ENCODE assay signal across 2 cellular contexts in the genomic region with DNA sequence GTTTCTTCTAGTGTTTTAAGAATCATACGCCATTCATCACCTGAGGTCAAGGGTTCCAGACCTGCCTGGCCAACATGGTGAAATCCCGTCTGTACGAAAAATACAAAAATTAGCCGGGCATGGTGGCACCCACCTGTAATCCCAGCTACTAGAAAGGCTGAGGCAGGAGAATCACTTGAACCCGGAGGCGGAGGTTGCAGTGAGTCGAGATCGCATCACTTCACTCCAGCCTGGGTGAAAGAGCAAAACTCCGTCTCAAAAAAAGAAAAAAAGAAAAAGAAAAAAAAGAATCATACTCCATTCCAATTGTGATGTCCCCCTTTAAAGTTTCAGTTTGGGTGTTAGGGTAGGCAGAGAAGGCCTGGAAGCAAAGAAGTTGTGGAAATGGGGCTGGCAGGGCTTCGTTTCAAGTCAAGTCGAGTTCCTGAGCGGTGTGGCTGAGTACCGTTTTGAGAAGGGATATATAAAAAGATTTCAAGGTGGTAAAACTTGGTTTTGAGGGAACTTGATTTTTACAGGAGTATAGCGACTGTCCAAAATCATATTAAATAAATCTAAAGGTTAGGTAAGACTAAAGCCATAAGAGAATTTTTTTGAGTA.
TF ChIP-seq lines count a peak whose summit lies in the region.

No MANE protein-coding gene starts in this region.

TF ChIP-seq in HEK293, 187 proteins besides CTCF, POLR2A, EP300 and RAD21:
- TF ChIP-seq ZBTB49 (tag by site-specific recombination; IDR thresholded peaks at IDR 0.05; ENCODE audit: low read depth) (no peak), EGR2 (tag by site-specific recombination; IDR thresholded peaks at IDR 0.05; ENCODE audit: low read depth) (peak; percentile 27; the same call in 1 of the 2 replicates), ZNF221 (tag by site-specific recombination; IDR thresholded peaks at IDR 0.05; ENCODE audit: borderline replicate concordance) (no peak), REPIN1 (tag by site-specific recombination; IDR thresholded peaks at IDR 0.05; ENCODE audit: low read depth) (no peak)

TF ChIP-seq in K562, 482 proteins besides CTCF, POLR2A, EP300 and RAD21 (continues in another document):
- TF ChIP-seq, protein P1, sequence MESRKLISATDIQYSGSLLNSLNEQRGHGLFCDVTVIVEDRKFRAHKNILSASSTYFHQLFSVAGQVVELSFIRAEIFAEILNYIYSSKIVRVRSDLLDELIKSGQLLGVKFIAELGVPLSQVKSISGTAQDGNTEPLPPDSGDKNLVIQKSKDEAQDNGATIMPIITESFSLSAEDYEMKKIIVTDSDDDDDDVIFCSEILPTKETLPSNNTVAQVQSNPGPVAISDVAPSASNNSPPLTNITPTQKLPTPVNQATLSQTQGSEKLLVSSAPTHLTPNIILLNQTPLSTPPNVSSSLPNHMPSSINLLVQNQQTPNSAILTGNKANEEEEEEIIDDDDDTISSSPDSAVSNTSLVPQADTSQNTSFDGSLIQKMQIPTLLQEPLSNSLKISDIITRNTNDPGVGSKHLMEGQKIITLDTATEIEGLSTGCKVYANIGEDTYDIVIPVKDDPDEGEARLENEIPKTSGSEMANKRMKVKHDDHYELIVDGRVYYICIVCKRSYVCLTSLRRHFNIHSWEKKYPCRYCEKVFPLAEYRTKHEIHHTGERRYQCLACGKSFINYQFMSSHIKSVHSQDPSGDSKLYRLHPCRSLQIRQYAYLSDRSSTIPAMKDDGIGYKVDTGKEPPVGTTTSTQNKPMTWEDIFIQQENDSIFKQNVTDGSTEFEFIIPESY (CRISPR knock-in tag; IDR thresholded peaks at IDR 0.05): no peak
- TF ChIP-seq BACH1 (tag; IDR thresholded peaks at IDR 0.05) (no peak), TSC22D4 (tag; IDR thresholded peaks at IDR 0.05) (no peak), RB1 (IDR thresholded peaks at IDR 0.05; ENCODE audit: low read depth) (no peak), HDGF (IDR thresholded peaks at IDR 0.05) (peak; percentile 76; the same call in 1 of the 2 replicates), KAT2B (IDR thresholded peaks at IDR 0.05; ENCODE audit: low read depth, low read length) (no peak), TBP (optimal IDR thresholded peaks at IDR 0.05; ENCODE audit: low read depth, low read length) (no peak), NR3C1 (CRISPR knock-in tag; IDR thresholded peaks at IDR 0.05) (no peak), SMARCC2 (IDR thresholded peaks at IDR 0.05; ENCODE audit: low read depth) (no peak), ZNF780A (CRISPR knock-in tag; IDR thresholded peaks at IDR 0.05) (no peak), ZBTB34 (CRISPR knock-in tag; IDR thresholded peaks at IDR 0.05) (no peak), ZNF311 (CRISPR knock-in tag; IDR thresholded peaks at IDR 0.05) (no peak), MTA2 (IDR thresholded peaks at IDR 0.05; ENCODE audit: low read depth) (no peak), CEBPB (tag; IDR thresholded peaks at IDR 0.05) (no peak), ZNF253 (CRISPR knock-in tag; conservative IDR thresholded peaks at IDR 0.05) (no peak), PHF20 (IDR thresholded peaks at IDR 0.05; ENCODE audit: partially characterized antibody) (peak; percentile 38), BCL6 (CRISPR knock-in tag; IDR thresholded peaks at IDR 0.05) (no peak), ZNF133 (CRISPR knock-in tag; IDR thresholded peaks at IDR 0.05) (no peak), EGR1 (conservative IDR thresholded peaks at IDR 0.05) (peak; percentile 18; the same call in 1 of the 2 replicates), GMEB1 (CRISPR knock-in tag; IDR thresholded peaks at IDR 0.05) (no peak), YBX1 (IDR thresholded peaks at IDR 0.05) (no peak), ZBTB8A (IDR thresholded peaks at IDR 0.05; ENCODE audit: partially characterized antibody) (no peak), SAP30 (IDR thresholded peaks at IDR 0.05; ENCODE audit: borderline replicate concordance, insufficient read depth, low read depth, low read length, poor library complexity, severe bottlenecking) (no peak), ZNF583 (CRISPR knock-in tag; IDR thresholded peaks at IDR 0.05) (no peak), RFX5 (IDR thresholded peaks at IDR 0.05; ENCODE audit: low read depth, low read length) (no peak), BRCA1 (IDR thresholded peaks at IDR 0.05) (no peak), BRCA1 (CRISPR knock-in tag; IDR thresholded peaks at IDR 0.05) (no peak), TCF3 (CRISPR knock-in tag; IDR thresholded peaks at IDR 0.05) (0 out of 2 replicates have a peak, but pooled peaks have one; percentile 0), PCBP2 (IDR thresholded peaks at IDR 0.05; ENCODE audit: low read depth, low read length, poor library complexity, severe bottlenecking) (no peak), MTA3 (IDR thresholded peaks at IDR 0.05; ENCODE audit: borderline replicate concordance) (0 out of 2 replicates have a peak, but pooled peaks have one; percentile 28), ARHGAP35 (IDR thresholded peaks at IDR 0.05; ENCODE audit: partially characterized antibody) (no peak), CC2D1A (IDR thresholded peaks at IDR 0.05) (0 out of 2 replicates have a peak, but pooled peaks have one; percentile 13)
- TF ChIP-seq, protein P2, sequence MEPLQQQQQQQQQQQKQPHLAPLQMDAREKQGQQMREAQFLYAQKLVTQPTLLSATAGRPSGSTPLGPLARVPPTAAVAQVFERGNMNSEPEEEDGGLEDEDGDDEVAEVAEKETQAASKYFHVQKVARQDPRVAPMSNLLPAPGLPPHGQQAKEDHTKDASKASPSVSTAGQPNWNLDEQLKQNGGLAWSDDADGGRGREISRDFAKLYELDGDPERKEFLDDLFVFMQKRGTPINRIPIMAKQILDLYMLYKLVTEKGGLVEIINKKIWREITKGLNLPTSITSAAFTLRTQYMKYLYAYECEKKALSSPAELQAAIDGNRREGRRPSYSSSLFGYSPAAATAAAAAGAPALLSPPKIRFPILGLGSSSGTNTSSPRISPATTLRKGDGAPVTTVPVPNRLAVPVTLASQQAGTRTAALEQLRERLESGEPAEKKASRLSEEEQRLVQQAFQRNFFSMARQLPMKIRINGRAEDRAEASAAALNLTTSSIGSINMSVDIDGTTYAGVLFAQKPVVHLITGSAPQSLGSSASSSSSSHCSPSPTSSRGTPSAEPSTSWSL (CRISPR knock-in tag; IDR thresholded peaks at IDR 0.05; ENCODE audit: borderline replicate concordance): no peak
- TF ChIP-seq, protein P3, sequence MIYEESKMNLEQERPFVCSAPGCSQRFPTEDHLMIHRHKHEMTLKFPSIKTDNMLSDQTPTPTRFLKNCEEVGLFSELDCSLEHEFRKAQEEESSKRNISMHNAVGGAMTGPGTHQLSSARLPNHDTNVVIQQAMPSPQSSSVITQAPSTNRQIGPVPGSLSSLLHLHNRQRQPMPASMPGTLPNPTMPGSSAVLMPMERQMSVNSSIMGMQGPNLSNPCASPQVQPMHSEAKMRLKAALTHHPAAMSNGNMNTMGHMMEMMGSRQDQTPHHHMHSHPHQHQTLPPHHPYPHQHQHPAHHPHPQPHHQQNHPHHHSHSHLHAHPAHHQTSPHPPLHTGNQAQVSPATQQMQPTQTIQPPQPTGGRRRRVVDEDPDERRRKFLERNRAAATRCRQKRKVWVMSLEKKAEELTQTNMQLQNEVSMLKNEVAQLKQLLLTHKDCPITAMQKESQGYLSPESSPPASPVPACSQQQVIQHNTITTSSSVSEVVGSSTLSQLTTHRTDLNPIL (CRISPR knock-in tag; IDR thresholded peaks at IDR 0.05): no peak
- TF ChIP-seq, protein P4, sequence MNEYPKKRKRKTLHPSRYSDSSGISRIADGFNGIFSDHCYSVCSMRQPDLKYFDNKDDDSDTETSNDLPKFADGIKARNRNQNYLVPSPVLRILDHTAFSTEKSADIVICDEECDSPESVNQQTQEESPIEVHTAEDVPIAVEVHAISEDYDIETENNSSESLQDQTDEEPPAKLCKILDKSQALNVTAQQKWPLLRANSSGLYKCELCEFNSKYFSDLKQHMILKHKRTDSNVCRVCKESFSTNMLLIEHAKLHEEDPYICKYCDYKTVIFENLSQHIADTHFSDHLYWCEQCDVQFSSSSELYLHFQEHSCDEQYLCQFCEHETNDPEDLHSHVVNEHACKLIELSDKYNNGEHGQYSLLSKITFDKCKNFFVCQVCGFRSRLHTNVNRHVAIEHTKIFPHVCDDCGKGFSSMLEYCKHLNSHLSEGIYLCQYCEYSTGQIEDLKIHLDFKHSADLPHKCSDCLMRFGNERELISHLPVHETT (CRISPR knock-in tag; conservative IDR thresholded peaks at IDR 0.05 in 1 of 2, IDR thresholded peaks at IDR 0.05 in 1 of 2): 0 out of 4 replicates have a peak, but pooled peaks of 1 of the 2 experiments have one; percentile 1
- TF ChIP-seq, protein P5, sequence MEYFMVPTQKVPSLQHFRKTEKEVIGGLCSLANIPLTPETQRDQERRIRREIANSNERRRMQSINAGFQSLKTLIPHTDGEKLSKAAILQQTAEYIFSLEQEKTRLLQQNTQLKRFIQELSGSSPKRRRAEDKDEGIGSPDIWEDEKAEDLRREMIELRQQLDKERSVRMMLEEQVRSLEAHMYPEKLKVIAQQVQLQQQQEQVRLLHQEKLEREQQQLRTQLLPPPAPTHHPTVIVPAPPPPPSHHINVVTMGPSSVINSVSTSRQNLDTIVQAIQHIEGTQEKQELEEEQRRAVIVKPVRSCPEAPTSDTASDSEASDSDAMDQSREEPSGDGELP (CRISPR knock-in tag; IDR thresholded peaks at IDR 0.05; ENCODE audit: borderline replicate concordance): no peak
- TF ChIP-seq, protein P6, sequence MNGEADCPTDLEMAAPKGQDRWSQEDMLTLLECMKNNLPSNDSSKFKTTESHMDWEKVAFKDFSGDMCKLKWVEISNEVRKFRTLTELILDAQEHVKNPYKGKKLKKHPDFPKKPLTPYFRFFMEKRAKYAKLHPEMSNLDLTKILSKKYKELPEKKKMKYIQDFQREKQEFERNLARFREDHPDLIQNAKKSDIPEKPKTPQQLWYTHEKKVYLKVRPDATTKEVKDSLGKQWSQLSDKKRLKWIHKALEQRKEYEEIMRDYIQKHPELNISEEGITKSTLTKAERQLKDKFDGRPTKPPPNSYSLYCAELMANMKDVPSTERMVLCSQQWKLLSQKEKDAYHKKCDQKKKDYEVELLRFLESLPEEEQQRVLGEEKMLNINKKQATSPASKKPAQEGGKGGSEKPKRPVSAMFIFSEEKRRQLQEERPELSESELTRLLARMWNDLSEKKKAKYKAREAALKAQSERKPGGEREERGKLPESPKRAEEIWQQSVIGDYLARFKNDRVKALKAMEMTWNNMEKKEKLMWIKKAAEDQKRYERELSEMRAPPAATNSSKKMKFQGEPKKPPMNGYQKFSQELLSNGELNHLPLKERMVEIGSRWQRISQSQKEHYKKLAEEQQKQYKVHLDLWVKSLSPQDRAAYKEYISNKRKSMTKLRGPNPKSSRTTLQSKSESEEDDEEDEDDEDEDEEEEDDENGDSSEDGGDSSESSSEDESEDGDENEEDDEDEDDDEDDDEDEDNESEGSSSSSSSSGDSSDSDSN (IDR thresholded peaks at IDR 0.05; ENCODE audit: borderline replicate concordance in 1 of 2, low read depth in 2 of 2, low read length in 2 of 2): no peak
- TF ChIP-seq, protein P7, sequence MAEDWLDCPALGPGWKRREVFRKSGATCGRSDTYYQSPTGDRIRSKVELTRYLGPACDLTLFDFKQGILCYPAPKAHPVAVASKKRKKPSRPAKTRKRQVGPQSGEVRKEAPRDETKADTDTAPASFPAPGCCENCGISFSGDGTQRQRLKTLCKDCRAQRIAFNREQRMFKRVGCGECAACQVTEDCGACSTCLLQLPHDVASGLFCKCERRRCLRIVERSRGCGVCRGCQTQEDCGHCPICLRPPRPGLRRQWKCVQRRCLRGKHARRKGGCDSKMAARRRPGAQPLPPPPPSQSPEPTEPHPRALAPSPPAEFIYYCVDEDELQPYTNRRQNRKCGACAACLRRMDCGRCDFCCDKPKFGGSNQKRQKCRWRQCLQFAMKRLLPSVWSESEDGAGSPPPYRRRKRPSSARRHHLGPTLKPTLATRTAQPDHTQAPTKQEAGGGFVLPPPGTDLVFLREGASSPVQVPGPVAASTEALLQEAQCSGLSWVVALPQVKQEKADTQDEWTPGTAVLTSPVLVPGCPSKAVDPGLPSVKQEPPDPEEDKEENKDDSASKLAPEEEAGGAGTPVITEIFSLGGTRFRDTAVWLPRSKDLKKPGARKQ (CRISPR knock-in tag; IDR thresholded peaks at IDR 0.05): no peak
